In genomic region chr11:75301602-75302345, GRCh38 we compare ENCODE assay signal across 11 cellular contexts.
DNase-seq lines count a peak whose midpoint lies in the region; ATAC-seq lines count a peak whose summit lies in the region.
"Had no signal": no experiment of that assay in that cellular context is flagged by ENCODE, and none has a peak within 500 bp of the region (broad histone marks: within the 10 kb centered on the region; RNA-seq: fewer than 3 reads in every experiment).

No MANE protein-coding gene starts in this region.

- H3K4me3 Mint-ChIP-seq in stimulated activated naive B cell treated with anti-CD40 and anti-IgM and Interleukin-4, amounts not matched to agents 10 μg/mL and 1 μg/mL and 100 μg/mL, for 72 hours: no peak overlapping the region
- H3K4me3 Mint-ChIP-seq: activated CD8-positive, alpha-beta T cell treated with anti-CD3 and anti-CD28 coated beads, Interleukin-2, amount 10 ng/mL, durations not matched to agents 7 days and 5 days; activated naive CD8-positive, alpha-beta T cell treated with anti-CD3 and anti-CD28 coated beads, Interleukin-2, amount 50 U/mL, for 24 hours had no signal

- DNase-seq in NCI-H146 treated with DMSO at 0.1 percent for 48 hours (lab: John Stamatoyannopoulos, UW; ENCODE audit: unreplicated experiment): peak; percentile 36
- DNase-seq in substantia nigra (lab: John Stamatoyannopoulos, UW): peak in 6 of 49 donors; percentile 29 to 56 (median 39)
- no peak for DNase-seq in stimulated activated naive B cell treated with anti-CD40 and anti-IgM and Interleukin-4, amounts not matched to agents 10 μg/mL and 1 μg/mL and 100 μg/mL, for 72 hours
- DNase-seq: activated CD8-positive, alpha-beta T cell treated with anti-CD3 and anti-CD28 coated beads, Interleukin-2, amount 10 ng/mL, durations not matched to agents 7 days and 5 days; activated naive CD8-positive, alpha-beta T cell treated with anti-CD3 and anti-CD28 coated beads, Interleukin-2, amount 50 U/mL, for 24 hours; NCI-H748 treated with DMSO at 0.1 percent for 48 hours had no signal

- no peak for ATAC-seq in stimulated activated naive B cell treated with anti-CD40 and anti-IgM and Interleukin-4, amounts not matched to agents 10 μg/mL and 1 μg/mL and 100 μg/mL, for 72 hours (replicated peaks)
- ATAC-seq in HG03159 (IDR thresholded peaks at IDR 0.05; ENCODE audit: unreplicated experiment) (no peak), HG03095 (IDR thresholded peaks at IDR 0.05; ENCODE audit: unreplicated experiment) (no peak)
- ATAC-seq: activated CD8-positive, alpha-beta T cell treated with anti-CD3 and anti-CD28 coated beads, Interleukin-2, amount 10 ng/mL, durations not matched to agents 7 days and 5 days; activated naive CD8-positive, alpha-beta T cell treated with anti-CD3 and anti-CD28 coated beads, Interleukin-2, amount 50 U/mL, for 24 hours had no signal

- H3K27me3 ChIP-seq in layer of hippocampus (ENCODE audit: control insufficient read depth, insufficient read depth, low read length): no peaks in the 10 kb centered on the region
- H3K27me3 ChIP-seq: neutrophil had no signal

- no peaks in the 10 kb centered on the region for H3K27me3 Mint-ChIP-seq in stimulated activated naive B cell treated with anti-CD40 and anti-IgM and Interleukin-4, amounts not matched to agents 10 μg/mL and 1 μg/mL and 100 μg/mL, for 72 hours
- H3K27me3 Mint-ChIP-seq: activated naive CD8-positive, alpha-beta T cell treated with anti-CD3 and anti-CD28 coated beads, Interleukin-2, amount 50 U/mL, for 24 hours had no signal

- peak overlapping the region; percentile 90 for H3K27ac ChIP-seq in angular gyrus (ENCODE audit: low read depth, low read length)
- peak overlapping the region; percentile 77 for H3K27ac ChIP-seq in layer of hippocampus (ENCODE audit: low read depth, low read length)
- H3K27ac ChIP-seq in substantia nigra (ENCODE audit: low read depth, low read length, poor library complexity, severe bottlenecking): peak overlapping the region; percentile 99
- H3K27ac ChIP-seq: neutrophil had no signal

- no peaks in the 10 kb centered on the region for H3K4me1 Mint-ChIP-seq in stimulated activated naive B cell treated with anti-CD40 and anti-IgM and Interleukin-4, amounts not matched to agents 10 μg/mL and 1 μg/mL and 100 μg/mL, for 72 hours

- H3K27ac Mint-ChIP-seq in stimulated activated naive B cell treated with anti-CD40 and anti-IgM and Interleukin-4, amounts not matched to agents 10 μg/mL and 1 μg/mL and 100 μg/mL, for 72 hours: no peak overlapping the region
- H3K27ac Mint-ChIP-seq: activated CD8-positive, alpha-beta T cell treated with anti-CD3 and anti-CD28 coated beads, Interleukin-2, amount 10 ng/mL, durations not matched to agents 7 days and 5 days; activated naive CD8-positive, alpha-beta T cell treated with anti-CD3 and anti-CD28 coated beads, Interleukin-2, amount 50 U/mL, for 24 hours had no signal

- no peaks in the 10 kb centered on the region for H3K9me3 Mint-ChIP-seq in stimulated activated naive B cell treated with anti-CD40 and anti-IgM and Interleukin-4, amounts not matched to agents 10 μg/mL and 1 μg/mL and 100 μg/mL, for 72 hours
- H3K9me3 Mint-ChIP-seq: activated naive CD8-positive, alpha-beta T cell treated with anti-CD3 and anti-CD28 coated beads, Interleukin-2, amount 50 U/mL, for 24 hours had no signal

- H3K36me3 Mint-ChIP-seq in stimulated activated naive B cell treated with anti-CD40 and anti-IgM and Interleukin-4, amounts not matched to agents 10 μg/mL and 1 μg/mL and 100 μg/mL, for 72 hours: no peaks in the 10 kb centered on the region
